In genomic region chr5:124747770-124748686, GRCh38 we compare ENCODE assay signal across 8 cellular contexts. TPM values are rescaled to one million over a fixed set of nuclear protein-coding genes. Genes with fewer than 3 reads are reported as not detected.
A peak's percentile ranks its signal among the peaks of the same experiment; 100 is the strongest.
DNase-seq lines count a peak whose midpoint lies in the region; ATAC-seq, FAIRE-seq and TF ChIP-seq lines count a peak whose summit lies in the region.

No MANE protein-coding gene starts in this region.

- peaks cover 6% of the 10 kb centered on the region for H3K4me1 ChIP-seq in lower lobe of right lung
- no peaks in the 10 kb centered on the region for H3K4me1 ChIP-seq in uterus

- no peak for TF ChIP-seq POLR2A in uterus (IDR thresholded peaks at IDR 0.05)

- H3K36me3 ChIP-seq in lower lobe of right lung: no peaks in the 10 kb centered on the region
- H3K36me3 ChIP-seq in uterus: no peaks in the 10 kb centered on the region

- H3K27me3 ChIP-seq in lower lobe of right lung (ENCODE audit: low read depth): peaks cover 4% of the 10 kb centered on the region
- H3K27me3 ChIP-seq in uterus: no peaks in the 10 kb centered on the region

- H3K27ac ChIP-seq in cingulate gyrus (ENCODE audit: low read depth, low read length) (peak overlapping the region; percentile 94), lower lobe of right lung (peak overlapping the region; percentile 91), uterus (peak overlapping the region; percentile 90 to 93)

- FAIRE-seq in frontal cortex (lab: Jason Lieb, UNC): no peak

- peak; percentile 43 for DNase-seq in NCI-H146 (lab: John Stamatoyannopoulos, UW)
- DNase-seq in NCI-H146 treated with DMSO at 0.1 percent for 48 hours (lab: John Stamatoyannopoulos, UW; ENCODE audit: unreplicated experiment): no peak
- peak; percentile 87 for DNase-seq in NCI-H69 (lab: John Stamatoyannopoulos, UW)
- no peak for DNase-seq in lower lobe of right lung
- no peak for DNase-seq in uterus
- DNase-seq in frontal cortex (ENCODE audit: low spot score in 2 of 2): no peak

- H3K4me3 ChIP-seq in lower lobe of right lung (peak overlapping the region; percentile 73), uterus (peak overlapping the region; percentile 49 to 50)

- H3K9me3 ChIP-seq in lower lobe of right lung (no peaks in the 10 kb centered on the region), uterus (no peaks in the 10 kb centered on the region)

- ATAC-seq in HG02840 (IDR thresholded peaks at IDR 0.05; ENCODE audit: low FRiP score, unreplicated experiment) (peak; percentile 44), lower lobe of right lung (peak; percentile 18 to 32)

- intact Hi-C loops in lower lobe of right lung (cut with DNase I): loop anchor here (10.0 kb wide), 1 partner anchor 93 kb away; no protein-coding TSS in a partner anchor
- intact Hi-C loops in uterus (cut with DNase I; ENCODE audit: low total_unique reads): loop anchor here (10.0 kb wide), 1 partner anchor 73 kb away; no protein-coding TSS in a partner anchor

- TF ChIP-seq CTCF in lower lobe of right lung (IDR thresholded peaks at IDR 0.05) (no peak), uterus (IDR thresholded peaks at IDR 0.05) (no peak)

RNA-seq across cellular contexts. Expression of gene ZNF608, which starts 1.6 kb away (rescaled TPM):
- 27.9 TPM for total RNA-seq in lower lobe of right lung
- 1,000 to 10,000 TPM in 1 of 4 donors, 10 to 100 TPM in 3; 11.1 to 1,086 (median 59.0) TPM for total RNA-seq in uterus
- total RNA-seq in frontal cortex: 106 TPM

Comparison
In these comparisons a context has a peak if more than half of its experiments do, and no peak if none do; other contexts are left out.
1. DNase-seq: peak in NCI-H146 (single experiment) and NCI-H69 (single experiment); none in NCI-H146 treated with DMSO at 0.1 percent for 48 hours (single experiment), lower lobe of right lung (single experiment), uterus (0 of 2) and frontal cortex (0 of 2).
2. Peak in every context shown above with its lines, with median percentiles within 50 percentile points of each other: H3K27ac ChIP-seq.